In genomic region chr18:9137168-9138066, GRCh38 we compare ENCODE assay signal across 1 cellular context.
TF ChIP-seq lines count a peak whose summit lies in the region.

No MANE protein-coding gene starts in this region.

TF ChIP-seq in HCT116, 20 proteins besides CTCF, POLR2A, EP300 and RAD21 (continued from another document):
- no peak for TF ChIP-seq REST (IDR thresholded peaks at IDR 0.05; ENCODE audit: low read depth)
- peak; percentile 28 for TF ChIP-seq ZFX (IDR thresholded peaks at IDR 0.05)
- peak; percentile 32 for TF ChIP-seq POLR2AphosphoS5 (IDR thresholded peaks at IDR 0.05; ENCODE audit: low read depth, low read length)
- peak; percentile 19 for TF ChIP-seq YY1 (IDR thresholded peaks at IDR 0.05; ENCODE audit: extremely low read depth, insufficient replicate concordance, low read depth, low read length)
- TF ChIP-seq MAX (IDR thresholded peaks at IDR 0.05), result no peak
TF ChIP-seq in HCT116: peak in this region for 3.
